In the genomic region with DNA sequence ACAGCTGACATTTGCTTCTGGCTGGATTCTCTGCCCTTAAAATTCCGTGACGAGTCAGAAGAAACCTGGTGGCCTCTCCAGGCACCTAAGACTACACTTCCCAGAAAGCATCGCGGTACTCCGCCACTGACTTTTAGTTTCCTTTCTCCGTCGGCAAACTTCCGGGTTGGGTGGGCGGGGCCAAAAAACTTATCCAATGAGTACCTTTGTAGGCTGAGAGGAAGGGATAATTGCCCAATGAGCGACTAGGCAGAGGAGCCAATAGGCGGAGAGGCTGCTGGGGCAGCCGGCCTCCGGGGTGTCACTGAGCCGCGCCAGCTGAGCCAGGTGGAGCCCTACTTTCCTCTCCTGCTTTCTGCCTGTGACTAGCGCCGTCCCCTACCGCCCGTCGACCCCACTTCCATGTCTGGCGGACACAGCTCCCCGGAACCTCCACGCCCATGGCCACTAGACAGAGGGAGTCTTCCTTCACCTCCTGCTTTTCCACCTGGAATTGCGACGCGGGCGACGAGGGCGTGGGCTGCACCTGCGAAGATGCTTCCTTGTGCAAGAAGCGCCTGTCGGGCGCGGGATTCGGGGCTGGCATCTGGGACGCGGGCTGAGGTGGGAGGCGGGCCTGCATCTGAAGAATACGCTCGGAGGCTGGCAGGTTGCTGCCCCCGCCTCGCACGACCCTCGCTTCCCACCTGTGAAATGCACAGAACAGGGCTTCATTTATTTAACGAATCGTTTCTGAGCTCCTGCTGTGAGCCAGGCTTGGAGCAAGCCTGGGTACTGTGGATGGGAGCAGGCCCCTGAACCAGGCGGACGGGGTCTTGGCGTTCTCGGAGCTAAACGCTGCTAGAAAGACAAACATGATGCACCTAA, we compare ENCODE assay signal across 1 cellular context.
A peak's percentile ranks its signal among the peaks of the same experiment; 100 is the strongest.
TF ChIP-seq lines count a peak whose summit lies in the region.

No MANE protein-coding gene starts in this region.

TF ChIP-seq in K562, 482 proteins besides CTCF, POLR2A, EP300 and RAD21 (continued from another document and continues in another):
- TF ChIP-seq PURB (CRISPR knock-in tag; IDR thresholded peaks at IDR 0.05; ENCODE audit: low read depth) = no peak
- TF ChIP-seq BCOR (IDR thresholded peaks at IDR 0.05) = no peak
- no peak for TF ChIP-seq MYBL2 (IDR thresholded peaks at IDR 0.05; ENCODE audit: low read depth)
- no peak for TF ChIP-seq MYBL2 (CRISPR knock-in tag; IDR thresholded peaks at IDR 0.05; ENCODE audit: borderline replicate concordance)
- TF ChIP-seq POLR3A (IDR thresholded peaks at IDR 0.05; ENCODE audit: borderline replicate concordance, extremely low read depth, insufficient read depth, insufficient read length) = no peak
- no peak for TF ChIP-seq ZNF76 (CRISPR knock-in tag; IDR thresholded peaks at IDR 0.05; ENCODE audit: borderline replicate concordance)
- TF ChIP-seq ZNF175 (CRISPR knock-in tag; IDR thresholded peaks at IDR 0.05; ENCODE audit: low read depth) = no peak
- no peak for TF ChIP-seq PYGO2 (tag; IDR thresholded peaks at IDR 0.05)
- TF ChIP-seq, protein P1, sequence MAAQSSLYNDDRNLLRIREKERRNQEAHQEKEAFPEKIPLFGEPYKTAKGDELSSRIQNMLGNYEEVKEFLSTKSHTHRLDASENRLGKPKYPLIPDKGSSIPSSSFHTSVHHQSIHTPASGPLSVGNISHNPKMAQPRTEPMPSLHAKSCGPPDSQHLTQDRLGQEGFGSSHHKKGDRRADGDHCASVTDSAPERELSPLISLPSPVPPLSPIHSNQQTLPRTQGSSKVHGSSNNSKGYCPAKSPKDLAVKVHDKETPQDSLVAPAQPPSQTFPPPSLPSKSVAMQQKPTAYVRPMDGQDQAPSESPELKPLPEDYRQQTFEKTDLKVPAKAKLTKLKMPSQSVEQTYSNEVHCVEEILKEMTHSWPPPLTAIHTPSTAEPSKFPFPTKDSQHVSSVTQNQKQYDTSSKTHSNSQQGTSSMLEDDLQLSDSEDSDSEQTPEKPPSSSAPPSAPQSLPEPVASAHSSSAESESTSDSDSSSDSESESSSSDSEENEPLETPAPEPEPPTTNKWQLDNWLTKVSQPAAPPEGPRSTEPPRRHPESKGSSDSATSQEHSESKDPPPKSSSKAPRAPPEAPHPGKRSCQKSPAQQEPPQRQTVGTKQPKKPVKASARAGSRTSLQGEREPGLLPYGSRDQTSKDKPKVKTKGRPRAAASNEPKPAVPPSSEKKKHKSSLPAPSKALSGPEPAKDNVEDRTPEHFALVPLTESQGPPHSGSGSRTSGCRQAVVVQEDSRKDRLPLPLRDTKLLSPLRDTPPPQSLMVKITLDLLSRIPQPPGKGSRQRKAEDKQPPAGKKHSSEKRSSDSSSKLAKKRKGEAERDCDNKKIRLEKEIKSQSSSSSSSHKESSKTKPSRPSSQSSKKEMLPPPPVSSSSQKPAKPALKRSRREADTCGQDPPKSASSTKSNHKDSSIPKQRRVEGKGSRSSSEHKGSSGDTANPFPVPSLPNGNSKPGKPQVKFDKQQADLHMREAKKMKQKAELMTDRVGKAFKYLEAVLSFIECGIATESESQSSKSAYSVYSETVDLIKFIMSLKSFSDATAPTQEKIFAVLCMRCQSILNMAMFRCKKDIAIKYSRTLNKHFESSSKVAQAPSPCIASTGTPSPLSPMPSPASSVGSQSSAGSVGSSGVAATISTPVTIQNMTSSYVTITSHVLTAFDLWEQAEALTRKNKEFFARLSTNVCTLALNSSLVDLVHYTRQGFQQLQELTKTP (IDR thresholded peaks at IDR 0.05; ENCODE audit: low read depth in 1 of 2, partially characterized antibody in 2 of 2) = no peak
- peak; percentile 50; the same call in 1 of the 2 replicates for TF ChIP-seq POLR2H (tag; IDR thresholded peaks at IDR 0.05; ENCODE audit: low read depth)
- TF ChIP-seq, protein P2, sequence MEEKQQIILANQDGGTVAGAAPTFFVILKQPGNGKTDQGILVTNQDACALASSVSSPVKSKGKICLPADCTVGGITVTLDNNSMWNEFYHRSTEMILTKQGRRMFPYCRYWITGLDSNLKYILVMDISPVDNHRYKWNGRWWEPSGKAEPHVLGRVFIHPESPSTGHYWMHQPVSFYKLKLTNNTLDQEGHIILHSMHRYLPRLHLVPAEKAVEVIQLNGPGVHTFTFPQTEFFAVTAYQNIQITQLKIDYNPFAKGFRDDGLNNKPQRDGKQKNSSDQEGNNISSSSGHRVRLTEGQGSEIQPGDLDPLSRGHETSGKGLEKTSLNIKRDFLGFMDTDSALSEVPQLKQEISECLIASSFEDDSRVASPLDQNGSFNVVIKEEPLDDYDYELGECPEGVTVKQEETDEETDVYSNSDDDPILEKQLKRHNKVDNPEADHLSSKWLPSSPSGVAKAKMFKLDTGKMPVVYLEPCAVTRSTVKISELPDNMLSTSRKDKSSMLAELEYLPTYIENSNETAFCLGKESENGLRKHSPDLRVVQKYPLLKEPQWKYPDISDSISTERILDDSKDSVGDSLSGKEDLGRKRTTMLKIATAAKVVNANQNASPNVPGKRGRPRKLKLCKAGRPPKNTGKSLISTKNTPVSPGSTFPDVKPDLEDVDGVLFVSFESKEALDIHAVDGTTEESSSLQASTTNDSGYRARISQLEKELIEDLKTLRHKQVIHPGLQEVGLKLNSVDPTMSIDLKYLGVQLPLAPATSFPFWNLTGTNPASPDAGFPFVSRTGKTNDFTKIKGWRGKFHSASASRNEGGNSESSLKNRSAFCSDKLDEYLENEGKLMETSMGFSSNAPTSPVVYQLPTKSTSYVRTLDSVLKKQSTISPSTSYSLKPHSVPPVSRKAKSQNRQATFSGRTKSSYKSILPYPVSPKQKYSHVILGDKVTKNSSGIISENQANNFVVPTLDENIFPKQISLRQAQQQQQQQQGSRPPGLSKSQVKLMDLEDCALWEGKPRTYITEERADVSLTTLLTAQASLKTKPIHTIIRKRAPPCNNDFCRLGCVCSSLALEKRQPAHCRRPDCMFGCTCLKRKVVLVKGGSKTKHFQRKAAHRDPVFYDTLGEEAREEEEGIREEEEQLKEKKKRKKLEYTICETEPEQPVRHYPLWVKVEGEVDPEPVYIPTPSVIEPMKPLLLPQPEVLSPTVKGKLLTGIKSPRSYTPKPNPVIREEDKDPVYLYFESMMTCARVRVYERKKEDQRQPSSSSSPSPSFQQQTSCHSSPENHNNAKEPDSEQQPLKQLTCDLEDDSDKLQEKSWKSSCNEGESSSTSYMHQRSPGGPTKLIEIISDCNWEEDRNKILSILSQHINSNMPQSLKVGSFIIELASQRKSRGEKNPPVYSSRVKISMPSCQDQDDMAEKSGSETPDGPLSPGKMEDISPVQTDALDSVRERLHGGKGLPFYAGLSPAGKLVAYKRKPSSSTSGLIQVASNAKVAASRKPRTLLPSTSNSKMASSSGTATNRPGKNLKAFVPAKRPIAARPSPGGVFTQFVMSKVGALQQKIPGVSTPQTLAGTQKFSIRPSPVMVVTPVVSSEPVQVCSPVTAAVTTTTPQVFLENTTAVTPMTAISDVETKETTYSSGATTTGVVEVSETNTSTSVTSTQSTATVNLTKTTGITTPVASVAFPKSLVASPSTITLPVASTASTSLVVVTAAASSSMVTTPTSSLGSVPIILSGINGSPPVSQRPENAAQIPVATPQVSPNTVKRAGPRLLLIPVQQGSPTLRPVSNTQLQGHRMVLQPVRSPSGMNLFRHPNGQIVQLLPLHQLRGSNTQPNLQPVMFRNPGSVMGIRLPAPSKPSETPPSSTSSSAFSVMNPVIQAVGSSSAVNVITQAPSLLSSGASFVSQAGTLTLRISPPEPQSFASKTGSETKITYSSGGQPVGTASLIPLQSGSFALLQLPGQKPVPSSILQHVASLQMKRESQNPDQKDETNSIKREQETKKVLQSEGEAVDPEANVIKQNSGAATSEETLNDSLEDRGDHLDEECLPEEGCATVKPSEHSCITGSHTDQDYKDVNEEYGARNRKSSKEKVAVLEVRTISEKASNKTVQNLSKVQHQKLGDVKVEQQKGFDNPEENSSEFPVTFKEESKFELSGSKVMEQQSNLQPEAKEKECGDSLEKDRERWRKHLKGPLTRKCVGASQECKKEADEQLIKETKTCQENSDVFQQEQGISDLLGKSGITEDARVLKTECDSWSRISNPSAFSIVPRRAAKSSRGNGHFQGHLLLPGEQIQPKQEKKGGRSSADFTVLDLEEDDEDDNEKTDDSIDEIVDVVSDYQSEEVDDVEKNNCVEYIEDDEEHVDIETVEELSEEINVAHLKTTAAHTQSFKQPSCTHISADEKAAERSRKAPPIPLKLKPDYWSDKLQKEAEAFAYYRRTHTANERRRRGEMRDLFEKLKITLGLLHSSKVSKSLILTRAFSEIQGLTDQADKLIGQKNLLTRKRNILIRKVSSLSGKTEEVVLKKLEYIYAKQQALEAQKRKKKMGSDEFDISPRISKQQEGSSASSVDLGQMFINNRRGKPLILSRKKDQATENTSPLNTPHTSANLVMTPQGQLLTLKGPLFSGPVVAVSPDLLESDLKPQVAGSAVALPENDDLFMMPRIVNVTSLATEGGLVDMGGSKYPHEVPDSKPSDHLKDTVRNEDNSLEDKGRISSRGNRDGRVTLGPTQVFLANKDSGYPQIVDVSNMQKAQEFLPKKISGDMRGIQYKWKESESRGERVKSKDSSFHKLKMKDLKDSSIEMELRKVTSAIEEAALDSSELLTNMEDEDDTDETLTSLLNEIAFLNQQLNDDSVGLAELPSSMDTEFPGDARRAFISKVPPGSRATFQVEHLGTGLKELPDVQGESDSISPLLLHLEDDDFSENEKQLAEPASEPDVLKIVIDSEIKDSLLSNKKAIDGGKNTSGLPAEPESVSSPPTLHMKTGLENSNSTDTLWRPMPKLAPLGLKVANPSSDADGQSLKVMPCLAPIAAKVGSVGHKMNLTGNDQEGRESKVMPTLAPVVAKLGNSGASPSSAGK (IDR thresholded peaks at IDR 0.05) = peak; percentile 85
- TF ChIP-seq, protein P3, sequence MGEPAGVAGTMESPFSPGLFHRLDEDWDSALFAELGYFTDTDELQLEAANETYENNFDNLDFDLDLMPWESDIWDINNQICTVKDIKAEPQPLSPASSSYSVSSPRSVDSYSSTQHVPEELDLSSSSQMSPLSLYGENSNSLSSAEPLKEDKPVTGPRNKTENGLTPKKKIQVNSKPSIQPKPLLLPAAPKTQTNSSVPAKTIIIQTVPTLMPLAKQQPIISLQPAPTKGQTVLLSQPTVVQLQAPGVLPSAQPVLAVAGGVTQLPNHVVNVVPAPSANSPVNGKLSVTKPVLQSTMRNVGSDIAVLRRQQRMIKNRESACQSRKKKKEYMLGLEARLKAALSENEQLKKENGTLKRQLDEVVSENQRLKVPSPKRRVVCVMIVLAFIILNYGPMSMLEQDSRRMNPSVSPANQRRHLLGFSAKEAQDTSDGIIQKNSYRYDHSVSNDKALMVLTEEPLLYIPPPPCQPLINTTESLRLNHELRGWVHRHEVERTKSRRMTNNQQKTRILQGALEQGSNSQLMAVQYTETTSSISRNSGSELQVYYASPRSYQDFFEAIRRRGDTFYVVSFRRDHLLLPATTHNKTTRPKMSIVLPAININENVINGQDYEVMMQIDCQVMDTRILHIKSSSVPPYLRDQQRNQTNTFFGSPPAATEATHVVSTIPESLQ (CRISPR knock-in tag; IDR thresholded peaks at IDR 0.05) = no peak
- no peak for TF ChIP-seq TBL1XR1 (IDR thresholded peaks at IDR 0.05; ENCODE audit: low read length in 2 of 2)
- peak in 1 of 2 experiments; percentile 54; a peak in 2 of 4 replicates for TF ChIP-seq NRF1 (conservative IDR thresholded peaks at IDR 0.05 in 1 of 2, IDR thresholded peaks at IDR 0.05 in 1 of 2)
